Comparison of ENCODE assay signal across 18 cellular contexts in genomic region chr2:215392164-215392563, GRCh38.
"Had no signal": no experiment of that assay in that cellular context is flagged by ENCODE, and none has a peak within 500 bp of the region (broad histone marks: within the 10 kb centered on the region; RNA-seq: fewer than 3 reads in every experiment).

No MANE protein-coding gene starts in this region.

- H3K9me3 ChIP-seq: left ventricle myocardium inferior, lower lobe of right lung, psoas muscle had no signal

- FAIRE-seq: colon, kidney had no signal

- H3K79me2 ChIP-seq: hepatocyte, parathyroid adenoma had no signal

- DNase-seq: effector memory CD8-positive, alpha-beta T cell; foreskin melanocyte; head of caudate nucleus; kidney; left cardiac atrium; left ventricle myocardium inferior; lower lobe of right lung; midbrain; nucleus accumbens; psoas muscle; retina; stimulated activated naive CD4-positive, alpha-beta T cell treated with Interleukin-2 at 50 U/mL for 16 hours had no signal

- H3K4me3 ChIP-seq: hepatocyte, left ventricle myocardium inferior, lower lobe of right lung, neural progenitor cell, psoas muscle had no signal

- H3K27ac ChIP-seq: hepatocyte, left ventricle myocardium inferior, lower lobe of right lung, neural progenitor cell, parathyroid adenoma, psoas muscle had no signal

- ATAC-seq: effector memory CD8-positive, alpha-beta T cell; left cardiac atrium; lower lobe of right lung; natural killer cell treated with Interleukin-12 subunit alpha and Interleukin-12 subunit beta and Interleukin-15 and Interleukin-18, amount 100 ng/mL, for 72 hours; psoas muscle; sciatic nerve had no signal

- H3K36me3 ChIP-seq: neural progenitor cell had no signal

- H3K27me3 ChIP-seq: hepatocyte, neural progenitor cell had no signal

- H3K4me2 ChIP-seq: hepatocyte, neural progenitor cell had no signal

- H3K9ac ChIP-seq: neural progenitor cell, parathyroid adenoma had no signal

- H2AFZ ChIP-seq: hepatocyte, neural progenitor cell, parathyroid adenoma had no signal

- H3K4me1 ChIP-seq: neural progenitor cell, parathyroid adenoma, psoas muscle had no signal
